In the genomic region with DNA sequence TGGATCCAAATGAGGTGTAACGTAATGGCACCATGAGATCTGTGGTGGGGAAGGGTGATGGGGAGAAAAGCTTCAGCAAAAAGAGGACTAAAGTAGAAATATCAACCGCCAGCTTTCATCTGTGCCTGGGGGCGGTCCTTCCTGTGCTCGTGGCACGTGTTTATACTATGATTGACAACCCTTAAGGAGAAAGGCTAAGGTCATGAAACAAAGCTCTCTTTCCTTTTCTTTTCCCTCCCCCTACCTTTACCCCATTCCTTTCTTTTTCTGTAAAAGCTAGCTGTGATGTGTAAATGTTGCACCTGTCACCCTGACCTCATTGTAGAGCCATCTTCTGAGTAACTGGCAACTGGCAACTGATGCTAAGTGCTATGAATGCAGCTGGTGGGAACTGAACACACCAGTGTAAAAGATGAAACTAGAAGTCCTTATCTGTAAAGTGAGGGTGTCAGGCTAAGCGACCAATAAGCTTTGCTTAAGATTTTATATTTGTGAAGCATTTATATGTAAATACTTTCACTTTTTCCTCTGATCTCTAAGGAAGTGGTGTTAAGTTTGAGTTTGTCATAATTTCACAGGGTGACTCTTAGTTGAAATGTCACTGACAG, we compare ENCODE assay signal across 8 cellular contexts.
DNase-seq lines count a peak whose midpoint lies in the region; ATAC-seq, FAIRE-seq and TF ChIP-seq lines count a peak whose summit lies in the region.

No MANE protein-coding gene starts in this region.

- H3K9me3 ChIP-seq in OCI-LY1 (ENCODE audit: low read length) (no peaks in the 10 kb centered on the region; the same call in 1 of the 2 replicates), spleen (peaks cover 0 to 12% (median 8%) of the 10 kb centered on the region in 8 donors), A673 (ENCODE audit: low read depth, low read length, poor library complexity, severe bottlenecking) (peaks cover 5% of the 10 kb centered on the region)

- H3K79me2 ChIP-seq in OCI-LY1 (ENCODE audit: insufficient read depth, low read length), result peaks cover 42% of the 10 kb centered on the region

- ATAC-seq in GM18511 (IDR thresholded peaks at IDR 0.05; ENCODE audit: unreplicated experiment) (peak; percentile 65), HG02840 (IDR thresholded peaks at IDR 0.05; ENCODE audit: low FRiP score, unreplicated experiment) (peak; percentile 48)

- POLR2A ChIA-PET in A673 (lab: Charles Lee; ENCODE audit: low non-redundant PET), result no interaction called here

- peaks cover 27% of the 10 kb centered on the region for H3K4me1 ChIP-seq in OCI-LY1 (ENCODE audit: insufficient read depth, low read length, severe bottlenecking)
- peaks cover 5 to 53% (median 24%) of the 10 kb centered on the region in 6 donors for H3K4me1 ChIP-seq in spleen
- no peaks in the 10 kb centered on the region for H3K4me1 ChIP-seq in A673 (ENCODE audit: insufficient read depth, low read length, poor library complexity, severe bottlenecking)

- peak overlapping the region; percentile 94 for H3K9ac ChIP-seq in OCI-LY1 (ENCODE audit: low read length)

- no peaks in the 10 kb centered on the region for H3K9me2 ChIP-seq in OCI-LY1 (ENCODE audit: low read depth, low read length)

- peak; percentile 58 for DNase-seq in activated naive CD4-positive, alpha-beta T cell treated with anti-CD3 and anti-CD28 coated beads, Interleukin-2, amount 50 U/mL, for 16 hours
- DNase-seq in spleen (peak; percentile 86), A673 (ENCODE audit: low spot score) (no peak), islet precursor cell (no peak), urothelium cell line (ENCODE audit: low spot score) (no peak)

- no peaks in the 10 kb centered on the region for H4K20me1 ChIP-seq in OCI-LY1 (ENCODE audit: insufficient read depth, low read length)

- H3F3A ChIP-seq in OCI-LY1 (ENCODE audit: insufficient read depth, low read length), result no peaks in the 10 kb centered on the region

- intact Hi-C loops in spleen (cut with DNase I; ENCODE audit: low total_unique reads), result no loop called here
- intact Hi-C loops in A673 (cut with micrococcal nuclease; ENCODE audit: unreplicated experiment), result no loop called here

- no TSS peak for BruUV-seq in A673 (replicated peaks; lab: Mats Ljungman, UMichigan)

- H3K27me3 ChIP-seq in OCI-LY1 (ENCODE audit: insufficient read depth, low read length) (no peaks in the 10 kb centered on the region), spleen (replicated peaks in 1 of 7) (no peaks in the 10 kb centered on the region), A673 (replicated peaks; ENCODE audit: insufficient read depth, low read depth, low read length, poor library complexity) (no peaks in the 10 kb centered on the region)

- TF ChIP-seq POLR2A in spleen (IDR thresholded peaks at IDR 0.05), result peak in 1 of 3 donors; percentile 18

- H3K4me3 ChIP-seq in OCI-LY1 (ENCODE audit: low read depth, low read length, poor library complexity, severe bottlenecking) (peak overlapping the region; percentile 84), spleen (peak overlapping the region in 7 of 8 donors; percentile 50 to 72 (median 52)), A673 (ENCODE audit: low read depth, low read length, poor library complexity, severe bottlenecking) (no peak overlapping the region)

- H3K36me3 ChIP-seq in OCI-LY1 (ENCODE audit: insufficient read depth, low read length) (peaks cover 34% of the 10 kb centered on the region), spleen (no peaks in the 10 kb centered on the region), A673 (ENCODE audit: insufficient read depth, low read length, poor library complexity, severe bottlenecking) (no peaks in the 10 kb centered on the region)

- H3K27ac ChIP-seq in OCI-LY1 (ENCODE audit: low read depth, low read length, poor library complexity, severe bottlenecking) (peak overlapping the region; percentile 99), spleen (peak overlapping the region; percentile 43 to 96 (median 92)), A673 (ENCODE audit: low read depth, low read length, poor library complexity, severe bottlenecking) (no peak overlapping the region)

- no peak overlapping the region for H2AFZ ChIP-seq in OCI-LY1 (ENCODE audit: low read length)

- CTCF ChIA-PET in A673 (lab: Charles Lee), result no interaction called here

- no peak for FAIRE-seq in urothelium cell line (lab: Jason Lieb, UNC)

- H3K4me2 ChIP-seq in OCI-LY1 (ENCODE audit: low read length), result peak overlapping the region; percentile 75

- WGBS in spleen, 5 donors, result 18 to 27% (median 23%) methylated on average over 6 of the region's 6 CpGs

- TF ChIP-seq CTCF in OCI-LY1 (IDR thresholded peaks at IDR 0.05; ENCODE audit: low read length) (no peak), spleen (IDR thresholded peaks at IDR 0.05 in 8 of 11, conservative IDR thresholded peaks at IDR 0.05 in 3 of 11) (no peak), A673 (conservative IDR thresholded peaks at IDR 0.05; ENCODE audit: low read depth, low read length) (no peak)

Comparison
In these comparisons a context has a peak if more than half of its experiments do, and no peak if none do; other contexts are left out.
1. DNase-seq: peak in activated naive CD4-positive, alpha-beta T cell treated with anti-CD3 and anti-CD28 coated beads, Interleukin-2, amount 50 U/mL, for 16 hours (single experiment) and spleen (single experiment); none in A673 (single experiment), islet precursor cell (single experiment) and urothelium cell line (single experiment).